Comparison of ENCODE assay signal across 20 cellular contexts in the genomic region with DNA sequence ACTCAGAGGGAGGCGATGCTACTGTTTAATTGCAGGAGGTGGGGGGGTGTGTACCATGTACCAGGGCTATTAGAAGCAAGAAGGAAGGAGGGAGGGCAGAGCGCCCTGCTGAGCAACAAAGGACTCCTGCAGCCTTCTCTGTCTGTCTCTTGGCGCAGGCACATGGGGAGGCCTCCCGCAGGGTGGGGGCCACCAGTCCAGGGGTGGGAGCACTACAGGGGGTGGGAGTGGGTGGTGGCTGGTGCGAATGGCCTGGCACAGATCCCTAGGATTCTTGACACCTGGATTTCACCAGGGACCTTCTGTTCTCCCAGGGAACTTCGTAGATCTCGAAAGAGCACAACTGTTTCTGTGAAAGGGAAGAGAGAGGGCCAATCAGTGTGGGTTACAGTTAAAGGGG. TPM values are rescaled to one million over a fixed set of nuclear protein-coding genes. Genes with fewer than 3 reads are reported as not detected.
"Had no signal": no experiment of that assay in that cellular context is flagged by ENCODE, and none has a peak within 500 bp of the region (broad histone marks: within the 10 kb centered on the region; RNA-seq: fewer than 3 reads in every experiment).

No MANE protein-coding gene starts in this region.

RNA-seq across cellular contexts. Expression of a gene that starts 3.2 kb away (rescaled TPM):
- total RNA-seq: dermis blood vessel endothelial cell; esophagus mucosa; esophagus squamous epithelium; gastrocnemius medialis; heart right ventricle; kidney epithelial cell; left cardiac atrium; left lung; left ventricle myocardium superior; lower lobe of right lung; lung microvascular endothelial cell; mesenteric fat pad; mesothelial cell of epicardium; mucosa of descending colon; myocyte; naive thymus-derived CD8-positive, alpha-beta T cell had no signal
- polyA plus RNA-seq: heart right ventricle; keratinocyte; naive thymus-derived CD8-positive, alpha-beta T cell had no signal

RNA-seq across cellular contexts. Expression of a gene that starts 58.7 kb away (rescaled TPM):
- total RNA-seq: dermis blood vessel endothelial cell; dorsolateral prefrontal cortex; esophagus mucosa; esophagus squamous epithelium; gastrocnemius medialis; glomerular endothelial cell; heart right ventricle; kidney epithelial cell; left cardiac atrium; left lung; left ventricle myocardium superior; lower leg skin; lower lobe of right lung; lung microvascular endothelial cell; mesenteric fat pad; mesothelial cell of epicardium; mucosa of descending colon; myocyte; naive thymus-derived CD8-positive, alpha-beta T cell had no signal
- polyA plus RNA-seq: heart right ventricle; keratinocyte; naive thymus-derived CD8-positive, alpha-beta T cell had no signal
